ENCODE assay signal across 18 cellular contexts in genomic region chr3:107993771-107994170, GRCh38.
DNase-seq lines count a peak whose midpoint lies in the region; ATAC-seq and TF ChIP-seq lines count a peak whose summit lies in the region.
"Had no signal": no experiment of that assay in that cellular context is flagged by ENCODE, and none has a peak within 500 bp of the region (broad histone marks: within the 10 kb centered on the region; RNA-seq: fewer than 3 reads in every experiment).

No MANE protein-coding gene starts in this region.

- H3F3A ChIP-seq in MM.1S (ENCODE audit: insufficient read depth, low read length): no peaks in the 10 kb centered on the region

- H3K9me2 ChIP-seq in MM.1S (replicated peaks; ENCODE audit: insufficient read depth, low read length): no peaks in the 10 kb centered on the region

- H4K20me1 ChIP-seq in MM.1S (ENCODE audit: insufficient read depth, low read length): no peaks in the 10 kb centered on the region

- DNase-seq in ELR (ENCODE audit: low read depth) (peak; percentile 37), fibroblast of mammary gland (ENCODE audit: low read depth) (peak; percentile 35), 8988T (no peak), MM.1S (no peak), mucosa of descending colon (no peak), SKM-1 treated with dmso at 0.1 percent for 144 hours (lab: John Stamatoyannopoulos, UW; ENCODE audit: unreplicated experiment) (no peak)
- DNase-seq: activated CD8-positive, alpha-beta memory T cell treated with anti-CD3 and anti-CD28 coated beads for 24 hours; activated naive CD8-positive, alpha-beta T cell treated with anti-CD3 and anti-CD28 coated beads, Interleukin-2, amount 50 U/mL, for 24 hours; CD8-positive, alpha-beta T cell; erythroblast; H9; pancreas; small intestine had no signal

- H3K36me3 ChIP-seq in MM.1S (replicated peaks; ENCODE audit: insufficient read depth, low read length): no peaks in the 10 kb centered on the region
- H3K36me3 ChIP-seq in mucosa of descending colon (ENCODE audit: low read depth): no peaks in the 10 kb centered on the region
- H3K36me3 ChIP-seq: pancreas, upper lobe of left lung had no signal

- intact Hi-C loops in mucosa of descending colon (cut with DNase I, micrococcal nuclease): no loop called here

- H3K27ac ChIP-seq in skin epidermis (peak overlapping the region in 17 of 21 experiments; percentile 11 to 83 (median 70)), MM.1S (ENCODE audit: low read length) (no peak overlapping the region)
- H3K27ac ChIP-seq: coronary artery, pancreas had no signal

- TF ChIP-seq CTCF in fibroblast of mammary gland (conservative IDR thresholded peaks at IDR 0.05; ENCODE audit: control insufficient read depth, insufficient read depth, low read depth, low read length) (no peak), MM.1S (IDR thresholded peaks at IDR 0.05; ENCODE audit: low read length) (no peak), mucosa of descending colon (IDR thresholded peaks at IDR 0.05) (no peak)

- no peaks in the 10 kb centered on the region for H3K27me3 ChIP-seq in MM.1S (replicated peaks; ENCODE audit: insufficient read depth, low read length)
- H3K27me3 ChIP-seq: pancreas, upper lobe of left lung had no signal

- ATAC-seq in SK-N-SH treated with all-trans-retinoic acid at 6 μM for 48 hours (peak; percentile 26; the same call in 1 of the 3 replicates), mucosa of descending colon (no peak)
- ATAC-seq: CD8-positive, alpha-beta T cell; stimulated activated effector memory CD8-positive, alpha-beta T cell treated with anti-CD3 and anti-CD28 coated beads, Interleukin-12 subunit alpha, Interleukin-12 subunit beta, amount 100 ng/mL, for 72 hours had no signal

- no peaks in the 10 kb centered on the region for H3K9me3 ChIP-seq in MM.1S (replicated peaks; ENCODE audit: insufficient read depth, low read length)
- H3K9me3 ChIP-seq in mucosa of descending colon: no peaks in the 10 kb centered on the region
- H3K9me3 ChIP-seq: pancreas, upper lobe of left lung had no signal

- no peak overlapping the region for H3K9ac ChIP-seq in MM.1S (ENCODE audit: low read length)

- no peak overlapping the region for H2AFZ ChIP-seq in MM.1S (ENCODE audit: low read length)

- no peak overlapping the region for H3K4me3 ChIP-seq in fibroblast of mammary gland (ENCODE audit: control insufficient read depth, low read depth, low read length)
- no peak overlapping the region for H3K4me3 ChIP-seq in skin epidermis
- no peak overlapping the region for H3K4me3 ChIP-seq in MM.1S (ENCODE audit: low read length)
- no peak overlapping the region for H3K4me3 ChIP-seq in mucosa of descending colon
- H3K4me3 ChIP-seq: coronary artery, pancreas, upper lobe of left lung had no signal

- no peaks in the 10 kb centered on the region for H3K79me2 ChIP-seq in MM.1S (ENCODE audit: low read length)

- no peaks in the 10 kb centered on the region for H3K4me1 ChIP-seq in MM.1S (ENCODE audit: low read length)
- peaks cover 8% of the 10 kb centered on the region for H3K4me1 ChIP-seq in mucosa of descending colon (ENCODE audit: low read depth)
- H3K4me1 ChIP-seq: pancreas had no signal

- H3K4me2 ChIP-seq in MM.1S (ENCODE audit: low read depth, low read length): no peak overlapping the region

TF ChIP-seq in SK-N-SH treated with all-trans-retinoic acid at 6 μM for 48 hours, 23 proteins besides CTCF, POLR2A, EP300 and RAD21:
- TF ChIP-seq ARNTL (CRISPR knock-in tag; IDR thresholded peaks at IDR 0.05; ENCODE audit: borderline replicate concordance, low read depth) (no peak), BACH2 (CRISPR knock-in tag; IDR thresholded peaks at IDR 0.05; ENCODE audit: borderline replicate concordance) (no peak), ZFP30 (CRISPR knock-in tag; IDR thresholded peaks at IDR 0.05) (no peak), ZFP3 (CRISPR knock-in tag; IDR thresholded peaks at IDR 0.05) (no peak), TOX (CRISPR knock-in tag; IDR thresholded peaks at IDR 0.05; ENCODE audit: borderline replicate concordance) (no peak), OSR1 (CRISPR knock-in tag; IDR thresholded peaks at IDR 0.05) (no peak)
- TF ChIP-seq, protein P1, sequence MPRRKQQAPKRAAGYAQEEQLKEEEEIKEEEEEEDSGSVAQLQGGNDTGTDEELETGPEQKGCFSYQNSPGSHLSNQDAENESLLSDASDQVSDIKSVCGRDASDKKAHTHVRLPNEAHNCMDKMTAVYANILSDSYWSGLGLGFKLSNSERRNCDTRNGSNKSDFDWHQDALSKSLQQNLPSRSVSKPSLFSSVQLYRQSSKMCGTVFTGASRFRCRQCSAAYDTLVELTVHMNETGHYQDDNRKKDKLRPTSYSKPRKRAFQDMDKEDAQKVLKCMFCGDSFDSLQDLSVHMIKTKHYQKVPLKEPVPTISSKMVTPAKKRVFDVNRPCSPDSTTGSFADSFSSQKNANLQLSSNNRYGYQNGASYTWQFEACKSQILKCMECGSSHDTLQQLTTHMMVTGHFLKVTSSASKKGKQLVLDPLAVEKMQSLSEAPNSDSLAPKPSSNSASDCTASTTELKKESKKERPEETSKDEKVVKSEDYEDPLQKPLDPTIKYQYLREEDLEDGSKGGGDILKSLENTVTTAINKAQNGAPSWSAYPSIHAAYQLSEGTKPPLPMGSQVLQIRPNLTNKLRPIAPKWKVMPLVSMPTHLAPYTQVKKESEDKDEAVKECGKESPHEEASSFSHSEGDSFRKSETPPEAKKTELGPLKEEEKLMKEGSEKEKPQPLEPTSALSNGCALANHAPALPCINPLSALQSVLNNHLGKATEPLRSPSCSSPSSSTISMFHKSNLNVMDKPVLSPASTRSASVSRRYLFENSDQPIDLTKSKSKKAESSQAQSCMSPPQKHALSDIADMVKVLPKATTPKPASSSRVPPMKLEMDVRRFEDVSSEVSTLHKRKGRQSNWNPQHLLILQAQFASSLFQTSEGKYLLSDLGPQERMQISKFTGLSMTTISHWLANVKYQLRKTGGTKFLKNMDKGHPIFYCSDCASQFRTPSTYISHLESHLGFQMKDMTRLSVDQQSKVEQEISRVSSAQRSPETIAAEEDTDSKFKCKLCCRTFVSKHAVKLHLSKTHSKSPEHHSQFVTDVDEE (CRISPR knock-in tag; IDR thresholded peaks at IDR 0.05): no peak
- TF ChIP-seq, protein P2, sequence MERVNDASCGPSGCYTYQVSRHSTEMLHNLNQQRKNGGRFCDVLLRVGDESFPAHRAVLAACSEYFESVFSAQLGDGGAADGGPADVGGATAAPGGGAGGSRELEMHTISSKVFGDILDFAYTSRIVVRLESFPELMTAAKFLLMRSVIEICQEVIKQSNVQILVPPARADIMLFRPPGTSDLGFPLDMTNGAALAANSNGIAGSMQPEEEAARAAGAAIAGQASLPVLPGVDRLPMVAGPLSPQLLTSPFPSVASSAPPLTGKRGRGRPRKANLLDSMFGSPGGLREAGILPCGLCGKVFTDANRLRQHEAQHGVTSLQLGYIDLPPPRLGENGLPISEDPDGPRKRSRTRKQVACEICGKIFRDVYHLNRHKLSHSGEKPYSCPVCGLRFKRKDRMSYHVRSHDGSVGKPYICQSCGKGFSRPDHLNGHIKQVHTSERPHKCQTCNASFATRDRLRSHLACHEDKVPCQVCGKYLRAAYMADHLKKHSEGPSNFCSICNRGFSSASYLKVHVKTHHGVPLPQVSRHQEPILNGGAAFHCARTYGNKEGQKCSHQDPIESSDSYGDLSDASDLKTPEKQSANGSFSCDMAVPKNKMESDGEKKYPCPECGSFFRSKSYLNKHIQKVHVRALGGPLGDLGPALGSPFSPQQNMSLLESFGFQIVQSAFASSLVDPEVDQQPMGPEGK (CRISPR knock-in tag; IDR thresholded peaks at IDR 0.05; ENCODE audit: borderline replicate concordance): no peak

Comparison
In these comparisons a context has a peak if more than half of its experiments do, and no peak if none do; other contexts are left out.
1. DNase-seq: peak in ELR (single experiment) and fibroblast of mammary gland (single experiment); none in 8988T (single experiment), MM.1S (single experiment), mucosa of descending colon (0 of 3) and SKM-1 treated with dmso at 0.1 percent for 144 hours (single experiment).